2 cellular contexts compared by ENCODE assay signal in the genomic region with DNA sequence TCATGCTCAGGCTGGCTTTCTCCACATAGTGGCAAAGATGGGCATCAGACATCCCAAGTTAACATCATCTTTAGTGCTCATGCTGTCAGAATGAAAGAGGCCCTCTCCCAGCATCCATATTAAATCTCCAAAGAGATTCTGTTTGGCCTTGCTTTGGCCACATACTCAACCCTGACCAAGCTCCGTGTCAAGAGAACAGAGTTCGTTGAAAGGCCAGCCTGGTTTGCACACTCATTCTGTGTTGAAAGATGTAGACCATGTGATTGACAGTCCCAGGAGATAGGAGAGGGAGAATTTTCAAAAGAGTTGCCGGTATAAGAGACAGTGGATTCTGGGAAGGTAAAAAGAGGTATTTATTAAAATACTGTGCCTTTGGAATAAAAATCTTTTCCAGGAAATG.
A peak's percentile ranks its signal among the peaks of the same experiment; 100 is the strongest.
TF ChIP-seq lines count a peak whose summit lies in the region.

No MANE protein-coding gene starts in this region.

TF ChIP-seq in SK-N-SH, 30 proteins besides CTCF, POLR2A, EP300 and RAD21:
- TF ChIP-seq, protein P1, sequence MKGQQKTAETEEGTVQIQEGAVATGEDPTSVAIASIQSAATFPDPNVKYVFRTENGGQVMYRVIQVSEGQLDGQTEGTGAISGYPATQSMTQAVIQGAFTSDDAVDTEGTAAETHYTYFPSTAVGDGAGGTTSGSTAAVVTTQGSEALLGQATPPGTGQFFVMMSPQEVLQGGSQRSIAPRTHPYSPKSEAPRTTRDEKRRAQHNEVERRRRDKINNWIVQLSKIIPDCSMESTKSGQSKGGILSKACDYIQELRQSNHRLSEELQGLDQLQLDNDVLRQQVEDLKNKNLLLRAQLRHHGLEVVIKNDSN (IDR thresholded peaks at IDR 0.05; ENCODE audit: borderline replicate concordance, low read depth), result no peak
- TF ChIP-seq, protein P2, sequence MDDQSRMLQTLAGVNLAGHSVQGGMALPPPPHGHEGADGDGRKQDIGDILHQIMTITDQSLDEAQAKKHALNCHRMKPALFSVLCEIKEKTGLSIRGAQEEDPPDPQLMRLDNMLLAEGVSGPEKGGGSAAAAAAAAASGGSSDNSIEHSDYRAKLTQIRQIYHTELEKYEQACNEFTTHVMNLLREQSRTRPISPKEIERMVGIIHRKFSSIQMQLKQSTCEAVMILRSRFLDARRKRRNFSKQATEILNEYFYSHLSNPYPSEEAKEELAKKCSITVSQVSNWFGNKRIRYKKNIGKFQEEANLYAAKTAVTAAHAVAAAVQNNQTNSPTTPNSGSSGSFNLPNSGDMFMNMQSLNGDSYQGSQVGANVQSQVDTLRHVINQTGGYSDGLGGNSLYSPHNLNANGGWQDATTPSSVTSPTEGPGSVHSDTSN (IDR thresholded peaks at IDR 0.05), result peak; percentile 34; the same call in 1 of the 2 replicates

TF ChIP-seq in SK-N-SH treated with all-trans-retinoic acid at 6 μM for 48 hours, 23 proteins besides CTCF, POLR2A, EP300 and RAD21 (continued from another document):
- TF ChIP-seq GLIS3 (CRISPR knock-in tag; IDR thresholded peaks at IDR 0.05) (no peak), PPARA (CRISPR knock-in tag; IDR thresholded peaks at IDR 0.05; ENCODE audit: borderline replicate concordance) (no peak), ESRRG (CRISPR knock-in tag; IDR thresholded peaks at IDR 0.05) (no peak), ISL1 (CRISPR knock-in tag; IDR thresholded peaks at IDR 0.05) (no peak), TOX (CRISPR knock-in tag; IDR thresholded peaks at IDR 0.05; ENCODE audit: borderline replicate concordance) (no peak), BACH2 (CRISPR knock-in tag; IDR thresholded peaks at IDR 0.05; ENCODE audit: borderline replicate concordance) (no peak), ZFP30 (CRISPR knock-in tag; IDR thresholded peaks at IDR 0.05) (no peak), RARB (CRISPR knock-in tag; IDR thresholded peaks at IDR 0.05) (no peak), ZNF8 (CRISPR knock-in tag; IDR thresholded peaks at IDR 0.05) (no peak), ZNF565 (CRISPR knock-in tag; conservative IDR thresholded peaks at IDR 0.05; ENCODE audit: low read depth) (no peak), ZNF70 (CRISPR knock-in tag; IDR thresholded peaks at IDR 0.05) (no peak), SNAI2 (CRISPR knock-in tag; IDR thresholded peaks at IDR 0.05) (no peak)
- TF ChIP-seq, protein P3, sequence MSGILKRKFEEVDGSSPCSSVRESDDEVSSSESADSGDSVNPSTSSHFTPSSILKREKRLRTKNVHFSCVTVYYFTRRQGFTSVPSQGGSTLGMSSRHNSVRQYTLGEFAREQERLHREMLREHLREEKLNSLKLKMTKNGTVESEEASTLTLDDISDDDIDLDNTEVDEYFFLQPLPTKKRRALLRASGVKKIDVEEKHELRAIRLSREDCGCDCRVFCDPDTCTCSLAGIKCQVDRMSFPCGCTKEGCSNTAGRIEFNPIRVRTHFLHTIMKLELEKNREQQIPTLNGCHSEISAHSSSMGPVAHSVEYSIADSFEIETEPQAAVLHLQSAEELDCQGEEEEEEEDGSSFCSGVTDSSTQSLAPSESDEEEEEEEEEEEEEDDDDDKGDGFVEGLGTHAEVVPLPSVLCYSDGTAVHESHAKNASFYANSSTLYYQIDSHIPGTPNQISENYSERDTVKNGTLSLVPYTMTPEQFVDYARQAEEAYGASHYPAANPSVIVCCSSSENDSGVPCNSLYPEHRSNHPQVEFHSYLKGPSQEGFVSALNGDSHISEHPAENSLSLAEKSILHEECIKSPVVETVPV (CRISPR knock-in tag; IDR thresholded peaks at IDR 0.05), result no peak
- TF ChIP-seq, protein P4, sequence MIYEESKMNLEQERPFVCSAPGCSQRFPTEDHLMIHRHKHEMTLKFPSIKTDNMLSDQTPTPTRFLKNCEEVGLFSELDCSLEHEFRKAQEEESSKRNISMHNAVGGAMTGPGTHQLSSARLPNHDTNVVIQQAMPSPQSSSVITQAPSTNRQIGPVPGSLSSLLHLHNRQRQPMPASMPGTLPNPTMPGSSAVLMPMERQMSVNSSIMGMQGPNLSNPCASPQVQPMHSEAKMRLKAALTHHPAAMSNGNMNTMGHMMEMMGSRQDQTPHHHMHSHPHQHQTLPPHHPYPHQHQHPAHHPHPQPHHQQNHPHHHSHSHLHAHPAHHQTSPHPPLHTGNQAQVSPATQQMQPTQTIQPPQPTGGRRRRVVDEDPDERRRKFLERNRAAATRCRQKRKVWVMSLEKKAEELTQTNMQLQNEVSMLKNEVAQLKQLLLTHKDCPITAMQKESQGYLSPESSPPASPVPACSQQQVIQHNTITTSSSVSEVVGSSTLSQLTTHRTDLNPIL (CRISPR knock-in tag; IDR thresholded peaks at IDR 0.05; ENCODE audit: low read depth), result no peak
TF ChIP-seq in SK-N-SH treated with all-trans-retinoic acid at 6 μM for 48 hours: peak in this region for 0.
